ENCODE assay signal across 17 cellular contexts in genomic region chr7:79529214-79529895, GRCh38.
DNase-seq lines count a peak whose midpoint lies in the region; ATAC-seq and TF ChIP-seq lines count a peak whose summit lies in the region.
"Had no signal": no experiment of that assay in that cellular context is flagged by ENCODE, and none has a peak within 500 bp of the region (broad histone marks: within the 10 kb centered on the region; RNA-seq: fewer than 3 reads in every experiment).

No MANE protein-coding gene starts in this region.

- peak; percentile 18 for DNase-seq in EL
- DNase-seq in NCI-H748 treated with DMSO at 0.1 percent for 48 hours (lab: John Stamatoyannopoulos, UW), result peak; percentile 41
- DNase-seq in kidney glomerular epithelial cell (lab: John Stamatoyannopoulos, UW), result peak; percentile 82
- no peak for DNase-seq in NCI-H82 (lab: John Stamatoyannopoulos, UW)
- DNase-seq in thyroid gland, result no peak
- no peak for DNase-seq in adrenal gland
- DNase-seq: activated CD4-positive, alpha-beta T cell treated with anti-CD3 and anti-CD28 coated beads, Interleukin-2, amount 50 U/mL, for 4 hours; activated naive CD4-positive, alpha-beta T cell; hippocampal formation; NCI-H1048; SHP77; testis had no signal

- H3K9me3 ChIP-seq in HUES48 (ENCODE audit: control insufficient read depth, insufficient read depth, low read length) (no peaks in the 10 kb centered on the region), thyroid gland (no peaks in the 10 kb centered on the region), adrenal gland (replicated peaks in 1 of 3) (no peaks in the 10 kb centered on the region)
- H3K9me3 ChIP-seq: testis had no signal

- H3K4me1 ChIP-seq in HUES48 (ENCODE audit: control insufficient read depth, insufficient read depth, low read length), result peaks cover 19% of the 10 kb centered on the region
- H3K4me1 ChIP-seq in thyroid gland, result no peaks in the 10 kb centered on the region
- H3K4me1 ChIP-seq in adrenal gland (replicated peaks in 1 of 2), result no peaks in the 10 kb centered on the region
- H3K4me1 ChIP-seq: testis had no signal

- TF ChIP-seq CTCF in thyroid gland (IDR thresholded peaks at IDR 0.05), result no peak
- TF ChIP-seq CTCF in adrenal gland (IDR thresholded peaks at IDR 0.05), result no peak

- no peaks in the 10 kb centered on the region for H3K36me3 ChIP-seq in HUES48 (ENCODE audit: control insufficient read depth, insufficient read depth, low read length)
- H3K36me3 ChIP-seq in thyroid gland, result no peaks in the 10 kb centered on the region
- H3K36me3 ChIP-seq in adrenal gland (replicated peaks in 1 of 2), result no peaks in the 10 kb centered on the region

- no peak for ATAC-seq in GM21526 (IDR thresholded peaks at IDR 0.05; ENCODE audit: low FRiP score, unreplicated experiment)

- peak overlapping the region; percentile 50 for H3K27ac ChIP-seq in HUES48 (ENCODE audit: low read depth, low read length)
- no peak overlapping the region for H3K27ac ChIP-seq in thyroid gland
- H3K27ac ChIP-seq in adrenal gland, result no peak overlapping the region
- H3K27ac ChIP-seq: coronary artery, KMS-11, testis, VCaP had no signal

- no peak overlapping the region for H3K4me3 ChIP-seq in HUES48 (ENCODE audit: low read depth, low read length)
- H3K4me3 ChIP-seq in thyroid gland (replicated peaks in 1 of 3), result no peak overlapping the region
- no peak overlapping the region for H3K4me3 ChIP-seq in adrenal gland
- H3K4me3 ChIP-seq: coronary artery, testis had no signal

- no peaks in the 10 kb centered on the region for H3K27me3 ChIP-seq in HUES48 (ENCODE audit: control insufficient read depth, insufficient read depth, low read length)
- no peaks in the 10 kb centered on the region for H3K27me3 ChIP-seq in thyroid gland
- no peaks in the 10 kb centered on the region for H3K27me3 ChIP-seq in adrenal gland
- H3K27me3 ChIP-seq: testis had no signal

- 86 to 88% methylated on average over 4 of the region's 4 CpGs for WGBS in thyroid gland, 2 donors
- 88 to 94% (median 93%) methylated on average over 4 of the region's 4 CpGs for WGBS in adrenal gland, 4 donors

- H3K9ac ChIP-seq in HUES48 (ENCODE audit: low read depth, low read length), result no peak overlapping the region
- H3K9ac ChIP-seq: KMS-11 had no signal

- intact Hi-C loops in thyroid gland (cut with DNase I) (no loop called here), adrenal gland (cut with DNase I) (no loop called here)

- TF ChIP-seq POLR2A in thyroid gland (IDR thresholded peaks at IDR 0.05) (no peak), adrenal gland (IDR thresholded peaks at IDR 0.05) (no peak)

Comparison
In these comparisons a context has a peak if more than half of its experiments do, and no peak if none do; other contexts are left out.
1. DNase-seq: peak in EL (single experiment), NCI-H748 treated with DMSO at 0.1 percent for 48 hours (single experiment) and kidney glomerular epithelial cell (single experiment); none in NCI-H82 (single experiment), thyroid gland (0 of 2) and adrenal gland (0 of 7).